Comparison of ENCODE assay signal across 27 cellular contexts in the genomic region with DNA sequence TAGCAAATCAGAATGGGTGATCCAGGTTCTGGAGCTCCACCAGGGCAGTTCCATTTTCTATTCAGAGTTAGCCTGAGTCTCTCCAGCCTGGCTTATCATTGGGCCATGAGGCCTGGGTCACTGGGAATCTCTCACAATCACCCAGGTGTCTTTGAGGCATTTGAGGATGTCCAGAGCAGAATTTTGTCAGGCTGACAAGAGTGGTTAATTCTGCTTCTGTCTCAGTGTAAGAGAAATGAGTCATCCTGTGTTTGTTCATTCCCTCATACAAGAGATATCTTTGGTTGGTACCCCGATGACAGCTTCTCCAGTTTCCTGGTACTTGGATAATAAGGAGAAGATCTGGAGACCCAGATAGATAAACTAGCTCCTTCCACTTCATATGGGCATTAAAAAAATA. TPM values are rescaled to one million over a fixed set of nuclear protein-coding genes. Genes with fewer than 3 reads are reported as not detected.
DNase-seq lines count a peak whose midpoint lies in the region; ATAC-seq and TF ChIP-seq lines count a peak whose summit lies in the region.
"Had no signal": no experiment of that assay in that cellular context is flagged by ENCODE, and none has a peak within 500 bp of the region (broad histone marks: within the 10 kb centered on the region; RNA-seq: fewer than 3 reads in every experiment).

No MANE protein-coding gene starts in this region.

- in situ Hi-C loops in IMR-90 (cut with MboI; ENCODE audit: low sequenced_read_pairs): no loop called here

- H3K9me1 ChIP-seq in IMR-90 (ENCODE audit: insufficient read depth, low read length): no peaks in the 10 kb centered on the region

- DNase-seq in IMR-90 (peak; percentile 26), WTC11 (ENCODE audit: low spot score) (no peak), fibroblast of pulmonary artery (ENCODE audit: low read depth) (peak; percentile 43), progenitor cell of endocrine pancreas (ENCODE audit: low spot score, unreplicated experiment) (no peak), posterior cingulate gyrus (no peak), foreskin melanocyte (no peak)
- no peak for DNase-seq in activated CD8-positive, alpha-beta memory T cell treated with anti-CD3 and anti-CD28 coated beads, Interleukin-2, amount 50 U/mL, for 4 hours
- DNase-seq: activated CD4-positive, alpha-beta T cell treated with anti-CD3 and anti-CD28 coated beads for 4 hours; body of pancreas; cortex of kidney; endodermal cell; esophagus squamous epithelium; GDM1; glutamatergic neuron; left lung; NCI-H1417; NCI-H524; NK-92 treated with Interleukin-12 subunit alpha and Interleukin-12 subunit beta, amount 100 ng/mL, for 24 hours; small intestine; stimulated activated CD4-positive, alpha-beta T cell treated with anti-CD3 and anti-CD28 coated beads, Interleukin-2, amount 100 ng/mL, for 48 hours; stimulated activated naive B cell treated with anti-CD40 and anti-IgM and Interleukin-4, amounts not matched to agents 10 μg/mL and 1 μg/mL and 100 μg/mL, for 72 hours; T-helper 1 cell; testis had no signal

- H4K91ac ChIP-seq in IMR-90 (ENCODE audit: insufficient read depth, low read depth, low read length): no peak overlapping the region

- no peaks in the 10 kb centered on the region for H3K27me3 ChIP-seq in IMR-90 (ENCODE audit: control insufficient read depth, insufficient read depth, low read length)
- H3K27me3 ChIP-seq: body of pancreas, esophagus squamous epithelium, left lung, testis had no signal

- ATAC-seq in IMR-90 (ENCODE audit: low read depth) (peak; percentile 27), WTC11 (no peak), GM19023 (IDR thresholded peaks at IDR 0.05; ENCODE audit: unreplicated experiment) (no peak)
- ATAC-seq: body of pancreas; HCT116; left lung; stimulated activated naive B cell treated with anti-CD40 and anti-IgM and Interleukin-4, amounts not matched to agents 10 μg/mL and 1 μg/mL and 100 μg/mL, for 72 hours had no signal

- H3K23ac ChIP-seq in IMR-90 (ENCODE audit: low read depth, low read length): no peak overlapping the region

- H3K27ac Mint-ChIP-seq in WTC11 (peak overlapping the region; percentile 80; the same call in 1 of the 2 replicates), progenitor cell of endocrine pancreas (peak overlapping the region; percentile 2)
- H3K27ac Mint-ChIP-seq: activated naive CD8-positive, alpha-beta T cell; nephron; stimulated activated naive B cell treated with anti-CD40 and anti-IgM and Interleukin-4, amounts not matched to agents 10 μg/mL and 1 μg/mL and 100 μg/mL, for 72 hours had no signal

- intact Hi-C loops in IMR-90 (cut with micrococcal nuclease) (loop anchor here (10.0 kb wide), 1 partner anchor 624 kb away; no protein-coding TSS in a partner anchor), posterior cingulate gyrus (cut with DNase I) (no loop called here)

- no peak overlapping the region for H2AK9ac ChIP-seq in IMR-90 (replicated peaks; ENCODE audit: low read depth, low read length, poor library complexity)

- H3K79me1 ChIP-seq in IMR-90 (ENCODE audit: low read depth in 1 of 2, low read length in 2 of 2): peaks cover 3 to 7% of the 10 kb centered on the region in 2 experiments; a peak in 2 of 4 replicates

- TF ChIP-seq RAD21 in IMR-90 (IDR thresholded peaks at IDR 0.05; ENCODE audit: low read length): no peak

- H2AFZ ChIP-seq in IMR-90 (replicated peaks; ENCODE audit: low read length, poor library complexity): no peak overlapping the region

- no peak for TF ChIP-seq POLR2A in IMR-90 (IDR thresholded peaks at IDR 0.05; ENCODE audit: low read depth, low read length)

- H3K9me3 ChIP-seq in IMR-90 (ENCODE audit: control insufficient read depth, insufficient read depth, low read length): peaks cover 4% of the 10 kb centered on the region
- H3K9me3 ChIP-seq: body of pancreas, testis had no signal

- H3K4me3 ChIP-seq in IMR-90 (ENCODE audit: insufficient read depth, low read depth, low read length) (no peak overlapping the region), fibroblast of pulmonary artery (replicated peaks; ENCODE audit: low read depth, low read length) (no peak overlapping the region)
- H3K4me3 ChIP-seq: body of pancreas, esophagus squamous epithelium, left lung, testis had no signal

- H2BK20ac ChIP-seq in IMR-90 (ENCODE audit: low read depth, low read length): no peak overlapping the region

- no peak overlapping the region for H3K4ac ChIP-seq in IMR-90 (ENCODE audit: low read depth, low read length)

- peaks cover 41% of the 10 kb centered on the region for H3K36me3 Mint-ChIP-seq in WTC11
- H3K36me3 Mint-ChIP-seq in progenitor cell of endocrine pancreas (ENCODE audit: insufficient read depth): peaks cover 42% of the 10 kb centered on the region

- no peak overlapping the region for H2BK5ac ChIP-seq in IMR-90 (ENCODE audit: low read depth, low read length, poor library complexity, severe bottlenecking)

- H3K36me3 ChIP-seq in IMR-90 (ENCODE audit: control insufficient read depth, insufficient read depth, low read length): peaks cover 8% of the 10 kb centered on the region

- H3K14ac ChIP-seq in IMR-90 (replicated peaks; ENCODE audit: low read depth, low read length): no peak overlapping the region

- H3K18ac ChIP-seq in IMR-90 (ENCODE audit: low read depth, low read length): no peak overlapping the region

- H4K8ac ChIP-seq in IMR-90 (ENCODE audit: low read depth in 2 of 2, low read length in 2 of 2): no peak overlapping the region

- H3K4me1 ChIP-seq in IMR-90 (ENCODE audit: control insufficient read depth, insufficient read depth, low read length): 0 out of 2 replicates have a peak, but pooled peaks cover 2% of the 10 kb centered on the region
- H3K4me1 ChIP-seq: body of pancreas, esophagus squamous epithelium, left lung, testis had no signal

- H3K4me2 ChIP-seq in IMR-90 (ENCODE audit: low read depth, low read length): no peak overlapping the region

- H3K27me3 Mint-ChIP-seq in WTC11 (ENCODE audit: low read depth) (no peaks in the 10 kb centered on the region), progenitor cell of endocrine pancreas (no peaks in the 10 kb centered on the region)
- H3K27me3 Mint-ChIP-seq: activated naive CD8-positive, alpha-beta T cell; stimulated activated naive B cell treated with anti-CD40 and anti-IgM and Interleukin-4, amounts not matched to agents 10 μg/mL and 1 μg/mL and 100 μg/mL, for 72 hours had no signal

- H4K20me1 ChIP-seq in IMR-90 (ENCODE audit: insufficient read depth, low read length): no peaks in the 10 kb centered on the region

- H3K9me3 Mint-ChIP-seq in WTC11: no peaks in the 10 kb centered on the region
- H3K9me3 Mint-ChIP-seq in progenitor cell of endocrine pancreas (ENCODE audit: low read depth): peaks cover 3% of the 10 kb centered on the region
- H3K9me3 Mint-ChIP-seq: stimulated activated naive B cell treated with anti-CD40 and anti-IgM and Interleukin-4, amounts not matched to agents 10 μg/mL and 1 μg/mL and 100 μg/mL, for 72 hours had no signal

- H3K4me1 Mint-ChIP-seq in WTC11 (peaks cover 34% of the 10 kb centered on the region), progenitor cell of endocrine pancreas (ENCODE audit: low read depth) (peaks cover 42% of the 10 kb centered on the region)
- H3K4me1 Mint-ChIP-seq: nephron had no signal

- dilution Hi-C loops in IMR-90 (cut with HindIII; ENCODE audit: low sequenced_read_pairs, unreplicated experiment): no loop called here

- no peak overlapping the region for H2BK15ac ChIP-seq in IMR-90 (ENCODE audit: low read depth, low read length)

- WGBS in IMR-90 (ENCODE audit: extremely low coverage in 2 of 2, insufficient read length in 1 of 2), 2 experiments: no CpG with 5 or more reads among the region's 1 CpG

- H4K5ac ChIP-seq in IMR-90 (ENCODE audit: low read depth, low read length): no peak overlapping the region

- no peak overlapping the region for H3K9ac ChIP-seq in IMR-90 (ENCODE audit: low read depth, low read length)

- H3K56ac ChIP-seq in IMR-90 (ENCODE audit: extremely low read depth, insufficient read depth, low read length): no peak overlapping the region

- POLR2A ChIA-PET in IMR-90 (lab: Charles Lee; ENCODE audit: unreplicated experiment): interaction anchor here (1.3 kb wide), 1 partner anchor 10 kb away, joined by 3 read pairs; a partner anchor contains a TSS
- POLR2A ChIA-PET in WTC11 (lab: Charles Lee): interaction anchor here (1.0 to 4.0 kb wide), 2 partner anchors 8 to 10 kb away, joined by 4 to 25 read pairs; a partner anchor contains a TSS

- no TSS peak for BruUV-seq in IMR-90 (replicated peaks; lab: Mats Ljungman, UMichigan)

- H2BK120ac ChIP-seq in IMR-90 (ENCODE audit: low read depth, low read length): no peak overlapping the region

- H2AK5ac ChIP-seq in IMR-90 (ENCODE audit: low read depth, low read length): no peak overlapping the region

- TF ChIP-seq CTCF in IMR-90 (conservative IDR thresholded peaks at IDR 0.05; ENCODE audit: low read depth, low read length) (no peak), WTC11 (IDR thresholded peaks at IDR 0.05) (no peak), fibroblast of pulmonary artery (IDR thresholded peaks at IDR 0.05; ENCODE audit: low read length, missing control alignments) (no peak), progenitor cell of endocrine pancreas (IDR thresholded peaks at IDR 0.05; ENCODE audit: unreplicated experiment) (no peak)

- CTCF ChIA-PET in IMR-90 (lab: Yijun Ruan, JAX) (no interaction called here), WTC11 (lab: Charles Lee) (no interaction called here)

- H3K27ac ChIP-seq in IMR-90 (ENCODE audit: insufficient read depth, low read length): no peak overlapping the region
- H3K27ac ChIP-seq: body of pancreas, esophagus squamous epithelium, left lung, testis had no signal

- H3K4me3 Mint-ChIP-seq in WTC11 (no peak overlapping the region), progenitor cell of endocrine pancreas (ENCODE audit: low read depth) (no peak overlapping the region)
- H3K4me3 Mint-ChIP-seq: activated naive CD8-positive, alpha-beta T cell; endodermal cell; nephron; stimulated activated naive B cell treated with anti-CD40 and anti-IgM and Interleukin-4, amounts not matched to agents 10 μg/mL and 1 μg/mL and 100 μg/mL, for 72 hours had no signal

RNA-seq across cellular contexts. Expression of a gene that starts 10.4 kb away (rescaled TPM):
- total RNA-seq in IMR-90 (2012; rRNA removed) (8.9 and 10.6 TPM in 2 replicates), WTC11 (2021) (37.8 to 47.4 TPM (median 41.7 TPM) in 3 replicates), progenitor cell of endocrine pancreas (36.5 and 40.7 TPM in 2 replicates)
- polyA plus RNA-seq in IMR-90 (2012; rRNA removed): 2.7 and 3.7 TPM in 2 replicates
- 1.1 and 4.8 TPM in 2 replicates for polyA plus RNA-seq in IMR-90 (2012; cell fraction: cytosol; rRNA removed)
- 1.5 and 4.0 TPM in 2 replicates for polyA plus RNA-seq in IMR-90 (2012; cell fraction: nucleus; rRNA removed; ENCODE audit: low replicate concordance)

RNA-seq across cellular contexts. Expression of a gene that starts 45.5 kb away (rescaled TPM):
- total RNA-seq in IMR-90 (2012; rRNA removed) (3.4 and 3.6 TPM in 2 replicates), WTC11 (2021) (31.9 to 43.6 TPM (median 37.0 TPM) in 3 replicates), progenitor cell of endocrine pancreas (50.0 and 59.4 TPM in 2 replicates)
- polyA plus RNA-seq in IMR-90 (2012; rRNA removed): 0.63 and 0.74 TPM in 2 replicates
- polyA plus RNA-seq in IMR-90 (2012; cell fraction: cytosol; rRNA removed): 0.11 and 0.31 TPM in 2 replicates
- 0.17 and 1.1 TPM in 2 replicates for polyA plus RNA-seq in IMR-90 (2012; cell fraction: nucleus; rRNA removed; ENCODE audit: low replicate concordance)

Comparison
In these comparisons a context has a peak if more than half of its experiments do, and no peak if none do; other contexts are left out.
1. DNase-seq: peak in IMR-90 (single experiment) and fibroblast of pulmonary artery (single experiment); none in WTC11 (single experiment), progenitor cell of endocrine pancreas (single experiment), posterior cingulate gyrus (0 of 10), activated CD8-positive, alpha-beta memory T cell treated with anti-CD3 and anti-CD28 coated beads, Interleukin-2, amount 50 U/mL, for 4 hours (single experiment) and foreskin melanocyte (single experiment).